In the genomic region with DNA sequence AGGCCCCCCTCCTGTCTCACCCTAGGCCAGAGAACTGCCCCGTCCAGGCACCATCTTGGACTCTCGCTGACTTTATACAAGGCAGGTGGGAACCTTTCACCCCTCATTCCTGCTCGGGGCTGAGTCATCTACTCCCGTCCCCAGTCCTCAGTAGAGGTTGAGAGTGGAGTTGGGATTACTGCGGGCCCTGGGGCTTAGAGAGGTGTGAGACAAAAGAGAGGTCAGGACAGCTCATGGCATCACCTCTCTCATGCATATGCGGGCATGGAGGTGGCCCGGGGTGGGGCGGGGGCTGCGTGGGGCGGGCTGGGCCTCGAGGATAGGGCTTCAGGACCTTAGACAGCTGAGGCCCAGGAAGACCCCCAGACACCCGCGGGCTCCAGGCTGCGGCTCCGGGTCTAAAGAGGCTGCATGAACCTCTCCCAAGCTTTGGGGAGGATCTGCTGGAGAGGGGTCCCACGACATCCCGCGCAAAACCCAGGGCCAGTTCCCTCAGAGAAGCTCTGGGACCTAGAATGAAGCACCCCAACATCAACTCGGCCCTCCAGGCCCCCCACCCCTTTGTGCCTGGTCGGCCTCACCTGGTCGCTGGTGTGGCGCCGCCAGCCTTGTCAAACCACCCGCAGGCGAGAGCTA, we compare ENCODE assay signal across 8 cellular contexts. TPM values are rescaled to one million over a fixed set of nuclear protein-coding genes. Genes with fewer than 3 reads are reported as not detected.
DNase-seq lines count a peak whose midpoint lies in the region; ATAC-seq and TF ChIP-seq lines count a peak whose summit lies in the region.

No MANE protein-coding gene starts in this region.

- H4K20me1 ChIP-seq in MM.1S (ENCODE audit: insufficient read depth, low read length): no peaks in the 10 kb centered on the region

- H3K4me2 ChIP-seq in MM.1S (ENCODE audit: low read depth, low read length): peak overlapping the region; percentile 100

- H3K36me3 Mint-ChIP-seq in CD4-positive, alpha-beta T cell (ENCODE audit: low read depth): peaks cover 23% of the 10 kb centered on the region
- H3K36me3 Mint-ChIP-seq in endodermal cell (ENCODE audit: low read depth): no peaks in the 10 kb centered on the region

- H3F3A ChIP-seq in MM.1S (ENCODE audit: insufficient read depth, low read length): no peaks in the 10 kb centered on the region

- H3K4me1 ChIP-seq in MM.1S (ENCODE audit: low read length) (peaks cover 7% of the 10 kb centered on the region; the same call in 1 of the 2 replicates), endodermal cell (ENCODE audit: control insufficient read depth, insufficient read depth, low read length) (peaks cover 4% of the 10 kb centered on the region), neuron (ENCODE audit: insufficient read depth, low read length) (peaks cover 41% of the 10 kb centered on the region)

- H3K27ac ChIP-seq in CD4-positive, alpha-beta T cell (ENCODE audit: low read depth, low read length): peak overlapping the region; percentile 93
- H3K27ac ChIP-seq in MM.1S (ENCODE audit: low read length): no peak overlapping the region
- no peak overlapping the region for H3K27ac ChIP-seq in endodermal cell (ENCODE audit: low read depth, low read length)

- H3K9ac ChIP-seq in MM.1S (ENCODE audit: low read length): no peak overlapping the region
- no peak overlapping the region for H3K9ac ChIP-seq in endodermal cell (ENCODE audit: extremely low read depth, low read length, poor library complexity, severe bottlenecking)

- no peaks in the 10 kb centered on the region for H3K27me3 Mint-ChIP-seq in CD4-positive, alpha-beta T cell
- H3K27me3 Mint-ChIP-seq in endodermal cell (ENCODE audit: insufficient read depth): peaks cover 76% of the 10 kb centered on the region

- intact Hi-C loops in CD4-positive, alpha-beta T cell (cut with DNase I, micrococcal nuclease): loop anchor here (1.0 to 5.0 kb wide), 2 partner anchors 32 to 37 kb away; no protein-coding TSS in a partner anchor

- H3K27ac Mint-ChIP-seq in CD4-positive, alpha-beta T cell: peak overlapping the region; percentile 97
- H3K27ac Mint-ChIP-seq in endodermal cell: peak overlapping the region; percentile 48

- TF ChIP-seq CTCF in CD4-positive, alpha-beta T cell (IDR thresholded peaks at IDR 0.05): no peak
- TF ChIP-seq CTCF in MM.1S (IDR thresholded peaks at IDR 0.05; ENCODE audit: low read length) (no peak), endodermal cell (conservative IDR thresholded peaks at IDR 0.05) (no peak)

- no peaks in the 10 kb centered on the region for H3K9me3 ChIP-seq in CD4-positive, alpha-beta T cell (ENCODE audit: control insufficient read depth, low read length)
- H3K9me3 ChIP-seq in MM.1S (replicated peaks; ENCODE audit: insufficient read depth, low read length) (no peaks in the 10 kb centered on the region), endodermal cell (ENCODE audit: control insufficient read depth, low read length) (no peaks in the 10 kb centered on the region), neuron (ENCODE audit: low read length) (no peaks in the 10 kb centered on the region)

- POLR2A ChIA-PET in CD4-positive, alpha-beta T cell (lab: Charles Lee): interaction anchor here (1.0 to 3.2 kb wide), 5 partner anchors 11 to 119 kb away, joined by 3 to 48 read pairs (median 15); a partner anchor contains a TSS

- H3K79me2 ChIP-seq in MM.1S (ENCODE audit: low read length): no peaks in the 10 kb centered on the region

- no peaks in the 10 kb centered on the region for H3K27me3 ChIP-seq in CD4-positive, alpha-beta T cell (ENCODE audit: control insufficient read depth, insufficient read depth, low read length)
- peaks cover 72% of the 10 kb centered on the region for H3K27me3 ChIP-seq in MM.1S (replicated peaks; ENCODE audit: insufficient read depth, low read length)
- peaks cover 56% of the 10 kb centered on the region for H3K27me3 ChIP-seq in endodermal cell (ENCODE audit: control insufficient read depth, insufficient read depth, low read length, poor library complexity, severe bottlenecking)
- H3K27me3 ChIP-seq in neuron (ENCODE audit: insufficient read depth, low read length): peaks cover 51% of the 10 kb centered on the region

- H3K36me3 ChIP-seq in MM.1S (replicated peaks; ENCODE audit: insufficient read depth, low read length): no peaks in the 10 kb centered on the region
- H3K36me3 ChIP-seq in endodermal cell (ENCODE audit: control insufficient read depth, insufficient read depth, low read length): no peaks in the 10 kb centered on the region
- no peaks in the 10 kb centered on the region for H3K36me3 ChIP-seq in neuron (ENCODE audit: insufficient read depth, low read length)

- ATAC-seq in CD4-positive, alpha-beta T cell (ENCODE audit: poor library complexity): no peak
- ATAC-seq in HG03439 (IDR thresholded peaks at IDR 0.05; ENCODE audit: unreplicated experiment): no peak

- peak overlapping the region; percentile 99 for H2AFZ ChIP-seq in MM.1S (ENCODE audit: low read length)
- H2AFZ ChIP-seq in neuron (ENCODE audit: low read depth, low read length): no peak overlapping the region

- peak in 1 of 10 experiments; percentile 9 for DNase-seq in CD4-positive, alpha-beta T cell
- DNase-seq in MM.1S (no peak), endodermal cell (peak; percentile 88), NCI-H1092 (lab: John Stamatoyannopoulos, UW) (no peak), NCI-H128 (lab: John Stamatoyannopoulos, UW; ENCODE audit: unreplicated experiment) (no peak)
- DNase-seq in activated effector memory CD4-positive, alpha-beta T cell treated with Interleukin-2 at 50 U/mL for 16 hours: no peak

- CTCF ChIA-PET in CD4-positive, alpha-beta T cell (lab: Charles Lee): interaction anchor here (0.6 to 3.5 kb wide), 12 partner anchors 11 to 495 kb away, joined by 3 to 28 read pairs (median 6); a partner anchor contains a TSS

- H3K4me3 Mint-ChIP-seq in CD4-positive, alpha-beta T cell: peak overlapping the region; percentile 95
- H3K4me3 Mint-ChIP-seq in endodermal cell: peak overlapping the region; percentile 49

- no peaks in the 10 kb centered on the region for H3K9me3 Mint-ChIP-seq in CD4-positive, alpha-beta T cell
- H3K9me3 Mint-ChIP-seq in endodermal cell: no peaks in the 10 kb centered on the region

- H3K4me3 ChIP-seq in MM.1S (ENCODE audit: low read length): peak overlapping the region; percentile 75
- peak overlapping the region; percentile 83 for H3K4me3 ChIP-seq in endodermal cell (ENCODE audit: low read length)
- peak overlapping the region; percentile 36 for H3K4me3 ChIP-seq in neuron (ENCODE audit: low read length)

- peaks cover 19% of the 10 kb centered on the region for H3K4me1 Mint-ChIP-seq in CD4-positive, alpha-beta T cell (ENCODE audit: low read depth)
- peaks cover 32% of the 10 kb centered on the region for H3K4me1 Mint-ChIP-seq in endodermal cell

- H3K9me2 ChIP-seq in MM.1S (replicated peaks; ENCODE audit: insufficient read depth, low read length): no peaks in the 10 kb centered on the region

- WGBS in endodermal cell (ENCODE audit: insufficient coverage in 1 of 2, insufficient read length in 1 of 2), 2 experiments: 12 to 26% methylated on average over 12 to 25 of the region's 25 CpGs

RNA-seq across cellular contexts. Expression of a gene that starts 0.3 kb away (rescaled TPM):
- 1 to 10 TPM; 1.7 to 3.1 TPM for total RNA-seq in CD4-positive, alpha-beta T cell
- 1 to 10 TPM in 1 of 2 donors, under 1 TPM in 1; 0.49 to 1.1 TPM for total RNA-seq in endodermal cell
- polyA plus RNA-seq in endodermal cell (2013, experiment 1 of 2): 0.53 TPM
- polyA plus RNA-seq in endodermal cell (2013, experiment 2 of 2): 0.50 TPM

RNA-seq across cellular contexts. Expression of a gene that starts 0.4 kb away (rescaled TPM):
- total RNA-seq in CD4-positive, alpha-beta T cell: 10 to 100 TPM; 43.2 to 48.3 TPM
- total RNA-seq in endodermal cell: 1 to 10 TPM; 1.8 to 2.1 TPM
- polyA plus RNA-seq in endodermal cell (2013, experiment 1 of 2): 3.2 TPM
- 4.1 TPM for polyA plus RNA-seq in endodermal cell (2013, experiment 2 of 2)

RNA-seq across cellular contexts. Expression of a gene that starts 31.0 kb away (rescaled TPM):
- total RNA-seq in CD4-positive, alpha-beta T cell: 1 to 10 TPM; 9.0 to 9.6 TPM
- total RNA-seq in endodermal cell: 10 to 100 TPM; 76.8 to 85.9 TPM
- polyA plus RNA-seq in endodermal cell (2013, experiment 1 of 2): 81.0 TPM
- polyA plus RNA-seq in endodermal cell (2013, experiment 2 of 2): 75.3 TPM

RNA-seq across cellular contexts. Expression of a gene that starts 31.2 kb away (rescaled TPM):
- total RNA-seq in CD4-positive, alpha-beta T cell: not detected
- 10 to 100 TPM in 1 of 2 donors, 1 to 10 TPM in 1; 5.2 to 10.0 TPM for total RNA-seq in endodermal cell
- 3.3 TPM for polyA plus RNA-seq in endodermal cell (2013, experiment 1 of 2)
- 3.4 TPM for polyA plus RNA-seq in endodermal cell (2013, experiment 2 of 2)

RNA-seq across cellular contexts. Expression of a gene that starts 43.3 kb away (rescaled TPM):
- 1 to 10 TPM; 2.7 to 2.8 TPM for total RNA-seq in CD4-positive, alpha-beta T cell
- 10 to 100 TPM; 11.2 to 15.1 TPM for total RNA-seq in endodermal cell
- 13.7 TPM for polyA plus RNA-seq in endodermal cell (2013, experiment 1 of 2)
- 11.1 TPM for polyA plus RNA-seq in endodermal cell (2013, experiment 2 of 2)

Comparison
In these comparisons a context has a peak if more than half of its experiments do, and no peak if none do; other contexts are left out.
1. RNA of a gene that starts 0.4 kb away (total RNA-seq): 43.2 to 48.3 TPM in CD4-positive, alpha-beta T cell; 1.8 to 2.1 TPM in endodermal cell; every median in the first group is over 10 times any median in the second.
2. RNA of a gene that starts 31.0 kb away (total RNA-seq): 76.8 to 85.9 TPM in endodermal cell; 9.0 to 9.6 TPM in CD4-positive, alpha-beta T cell; every median in the first group is over 4 times any median in the second.
3. Peak in every context shown above with its lines, with median percentiles within 50 percentile points of each other: H3K4me3 ChIP-seq.